ENCODE assay signal across 28 cellular contexts in genomic region chr2:236631361-236632291, GRCh38.
DNase-seq lines count a peak whose midpoint lies in the region; ATAC-seq and TF ChIP-seq lines count a peak whose summit lies in the region.
"Had no signal": no experiment of that assay in that cellular context is flagged by ENCODE, and none has a peak within 500 bp of the region (broad histone marks: within the 10 kb centered on the region; RNA-seq: fewer than 3 reads in every experiment).

No MANE protein-coding gene starts in this region.

- no peak overlapping the region for H3K9ac ChIP-seq in endodermal cell (ENCODE audit: extremely low read depth, low read length, poor library complexity, severe bottlenecking)

- H3K27ac Mint-ChIP-seq in endodermal cell: no peak overlapping the region
- H3K27ac Mint-ChIP-seq: activated naive CD8-positive, alpha-beta T cell; activated T-cell treated with anti-CD3 and anti-CD28 coated beads, Interleukin-2, amount 50 U/mL, for 72 hours; dendritic cell treated with granulocyte-macrophage colony-stimulating factor and Interleukin-4, amounts not matched to agents 40 ng/mL and 50 ng/mL, for 4 days; IgD-negative memory B cell; T-helper 1 cell treated with Interleukin-12 subunit alpha and Interleukin-12 subunit beta and Interleukin-4 antibody, amounts not matched to agents 30 μg/mL and 1 μg/mL, for 36 hours had no signal

- H3K27me3 ChIP-seq in endodermal cell (ENCODE audit: control insufficient read depth, insufficient read depth, low read length, poor library complexity, severe bottlenecking) (no peaks in the 10 kb centered on the region), stomach (no peaks in the 10 kb centered on the region)
- H3K27me3 ChIP-seq: brain microvascular endothelial cell, vagina had no signal

- no peak overlapping the region for H3K4me3 ChIP-seq in endodermal cell (ENCODE audit: low read length)
- H3K4me3 ChIP-seq in stomach: no peak overlapping the region
- H3K4me3 ChIP-seq: vagina had no signal

- H3K36me3 ChIP-seq in endodermal cell (ENCODE audit: control insufficient read depth, insufficient read depth, low read length) (no peaks in the 10 kb centered on the region), stomach (no peaks in the 10 kb centered on the region)
- H3K36me3 ChIP-seq: brain microvascular endothelial cell, vagina had no signal

- H3K9me3 Mint-ChIP-seq in endodermal cell: no peaks in the 10 kb centered on the region
- H3K9me3 Mint-ChIP-seq: activated T-cell treated with anti-CD3 and anti-CD28 coated beads, Interleukin-2, amount 50 U/mL, for 72 hours; dendritic cell treated with granulocyte-macrophage colony-stimulating factor and Interleukin-4, amounts not matched to agents 40 ng/mL and 50 ng/mL, for 4 days; IgD-negative memory B cell; naive thymus-derived CD8-positive, alpha-beta T cell; T-helper 1 cell treated with Interleukin-12 subunit alpha and Interleukin-12 subunit beta and Interleukin-4 antibody, amounts not matched to agents 30 μg/mL and 1 μg/mL, for 36 hours had no signal

- TF ChIP-seq EP300 in stomach (IDR thresholded peaks at IDR 0.05): no peak

- peak; percentile 56 to 65 for DNase-seq in NCI-H524 (lab: John Stamatoyannopoulos, UW)
- peak; percentile 16 for DNase-seq in endodermal cell
- peak; percentile 88 for DNase-seq in mesenteric fat pad (ENCODE audit: low spot score)
- DNase-seq in stomach: peak; percentile 25
- DNase-seq in NCI-H526 treated with DMSO at 0.1 percent for 48 hours (lab: John Stamatoyannopoulos, UW): no peak
- DNase-seq: activated CD4-positive, alpha-beta T cell treated with anti-CD3 and anti-CD28 coated beads, Interleukin-2, amount 50 U/mL, for 48 hours; activated T-cell treated with anti-CD3 and anti-CD28 coated beads, Interleukin-2, amount 50 U/mL, for 72 hours; AML-193; brain microvascular endothelial cell; erythroblast; GDM1; mammary epithelial cell; MM.1S; naive thymus-derived CD8-positive, alpha-beta T cell; NCI-H187 treated with DMSO at 0.1 percent for 48 hours; NCI-H446 treated with DMSO at 0.1 percent for 48 hours; SHP77; stimulated activated naive CD4-positive, alpha-beta T cell had no signal

- TF ChIP-seq CTCF in endodermal cell (conservative IDR thresholded peaks at IDR 0.05) (no peak), stomach (IDR thresholded peaks at IDR 0.05) (no peak)

- H3K27ac ChIP-seq in endodermal cell (ENCODE audit: low read depth, low read length) (no peak overlapping the region), stomach (peak overlapping the region in 1 of 5 donors; percentile 47)
- H3K27ac ChIP-seq: brain microvascular endothelial cell, HL-60, vagina, VCaP had no signal

- H3K4me3 Mint-ChIP-seq in endodermal cell: no peak overlapping the region
- H3K4me3 Mint-ChIP-seq: activated naive CD8-positive, alpha-beta T cell; activated T-cell treated with anti-CD3 and anti-CD28 coated beads, Interleukin-2, amount 50 U/mL, for 72 hours; dendritic cell treated with granulocyte-macrophage colony-stimulating factor and Interleukin-4, amounts not matched to agents 40 ng/mL and 50 ng/mL, for 4 days; IgD-negative memory B cell; naive thymus-derived CD8-positive, alpha-beta T cell; T-helper 1 cell treated with Interleukin-12 subunit alpha and Interleukin-12 subunit beta and Interleukin-4 antibody, amounts not matched to agents 30 μg/mL and 1 μg/mL, for 36 hours had no signal

- no peaks in the 10 kb centered on the region for H3K4me1 Mint-ChIP-seq in endodermal cell
- H3K4me1 Mint-ChIP-seq: IgD-negative memory B cell had no signal

- TF ChIP-seq POLR2A in stomach (IDR thresholded peaks at IDR 0.05): no peak

- 92 to 93% methylated on average over 14 to 22 of the region's 22 CpGs for WGBS in endodermal cell (ENCODE audit: insufficient coverage in 1 of 2, insufficient read length in 1 of 2), 2 experiments
- 57 to 74% (median 65%) methylated on average over 20 to 22 of the region's 22 CpGs for WGBS in stomach, 5 donors

- H3K9me3 ChIP-seq in endodermal cell (ENCODE audit: control insufficient read depth, low read length): no peaks in the 10 kb centered on the region
- no peaks in the 10 kb centered on the region for H3K9me3 ChIP-seq in stomach
- H3K9me3 ChIP-seq: vagina had no signal

- intact Hi-C loops in stomach (cut with DNase I; ENCODE audit: low total_unique reads): no loop called here

- H3K27me3 Mint-ChIP-seq in endodermal cell (ENCODE audit: insufficient read depth): peaks cover 14% of the 10 kb centered on the region
- H3K27me3 Mint-ChIP-seq: activated naive CD8-positive, alpha-beta T cell had no signal

- H3K4me1 ChIP-seq in endodermal cell (ENCODE audit: control insufficient read depth, insufficient read depth, low read length) (no peaks in the 10 kb centered on the region), stomach (peaks cover 4 to 28% (median 13%) of the 10 kb centered on the region in 4 donors)
- H3K4me1 ChIP-seq: vagina had no signal

- no peak for ATAC-seq in GM19452 (IDR thresholded peaks at IDR 0.05; ENCODE audit: unreplicated experiment)
- no peak for ATAC-seq in HG02981 (IDR thresholded peaks at IDR 0.05; ENCODE audit: unreplicated experiment)
- ATAC-seq: activated T-cell treated with anti-CD3 and anti-CD28 coated beads, Interleukin-2, amount 50 U/mL, for 72 hours; HCT116; naive thymus-derived CD8-positive, alpha-beta T cell had no signal

- H3K36me3 Mint-ChIP-seq in endodermal cell (ENCODE audit: low read depth): no peaks in the 10 kb centered on the region
- H3K36me3 Mint-ChIP-seq: activated naive CD8-positive, alpha-beta T cell; IgD-negative memory B cell; naive thymus-derived CD8-positive, alpha-beta T cell had no signal
